ENCODE assay signal across 9 cellular contexts in genomic region chr4:138223191-138223910, GRCh38. TPM values are rescaled to one million over a fixed set of nuclear protein-coding genes. Genes with fewer than 3 reads are reported as not detected.
DNase-seq lines count a peak whose midpoint lies in the region; ATAC-seq and TF ChIP-seq lines count a peak whose summit lies in the region.
"Had no signal": no experiment of that assay in that cellular context is flagged by ENCODE, and none has a peak within 500 bp of the region (broad histone marks: within the 10 kb centered on the region; RNA-seq: fewer than 3 reads in every experiment).

No MANE protein-coding gene starts in this region.

- H3K4me1 Mint-ChIP-seq in activated CD8-positive, alpha-beta memory T cell treated with anti-CD3 and anti-CD28 coated beads, Interleukin-2, amount 10 ng/mL, durations not matched to agents 7 days and 5 days, result no peaks in the 10 kb centered on the region

- DNase-seq in NCI-H2227 treated with DMSO at 0.1 percent for 48 hours (lab: John Stamatoyannopoulos, UW) (peak; percentile 47), dedifferentiated amniotic fluid mesenchymal stem cell (ENCODE audit: extremely low spot score) (no peak), head of caudate nucleus (no peak), brain microvascular endothelial cell (no peak)
- no peak for DNase-seq in activated CD8-positive, alpha-beta memory T cell treated with anti-CD3 and anti-CD28 coated beads, Interleukin-2, amount 10 ng/mL, durations not matched to agents 7 days and 5 days
- DNase-seq: tibial artery had no signal

- no peaks in the 10 kb centered on the region for H3K9me3 ChIP-seq in iPS-20b (ENCODE audit: insufficient read depth, low read depth, low read length)
- H3K9me3 ChIP-seq: tibial artery had no signal

- ATAC-seq in GM19023 (IDR thresholded peaks at IDR 0.05; ENCODE audit: unreplicated experiment) (peak; percentile 59), HG02759 (IDR thresholded peaks at IDR 0.05; ENCODE audit: unreplicated experiment) (peak; percentile 59)
- no peak for ATAC-seq in activated CD8-positive, alpha-beta memory T cell treated with anti-CD3 and anti-CD28 coated beads, Interleukin-2, amount 10 ng/mL, durations not matched to agents 7 days and 5 days

- in situ Hi-C loops in brain microvascular endothelial cell (cut with HindIII; ENCODE audit: low pct_ligation_motif_present, low sequenced_read_pairs), result no loop called here

- peak overlapping the region; percentile 68 for H3K9ac ChIP-seq in iPS-20b (ENCODE audit: low read depth, low read length)

- no peaks in the 10 kb centered on the region for H3K9me3 Mint-ChIP-seq in activated CD8-positive, alpha-beta memory T cell treated with anti-CD3 and anti-CD28 coated beads, Interleukin-2, amount 10 ng/mL, durations not matched to agents 7 days and 5 days (ENCODE audit: low read depth)

- no peak overlapping the region for H3K4me3 Mint-ChIP-seq in activated CD8-positive, alpha-beta memory T cell treated with anti-CD3 and anti-CD28 coated beads, Interleukin-2, amount 10 ng/mL, durations not matched to agents 7 days and 5 days

- no peaks in the 10 kb centered on the region for H3K27me3 Mint-ChIP-seq in activated CD8-positive, alpha-beta memory T cell treated with anti-CD3 and anti-CD28 coated beads, Interleukin-2, amount 10 ng/mL, durations not matched to agents 7 days and 5 days

- H3K36me3 ChIP-seq in iPS-20b (ENCODE audit: insufficient read depth, low read depth, low read length) (peaks cover 16% of the 10 kb centered on the region), brain microvascular endothelial cell (replicated peaks) (no peaks in the 10 kb centered on the region)
- H3K36me3 ChIP-seq: tibial artery had no signal

- TF ChIP-seq CTCF in brain microvascular endothelial cell (IDR thresholded peaks at IDR 0.05; ENCODE audit: low read depth, low read length, missing control alignments), result no peak

- peaks cover 26% of the 10 kb centered on the region for H3K36me3 Mint-ChIP-seq in activated CD8-positive, alpha-beta memory T cell treated with anti-CD3 and anti-CD28 coated beads, Interleukin-2, amount 10 ng/mL, durations not matched to agents 7 days and 5 days

- H3K27ac Mint-ChIP-seq in activated CD8-positive, alpha-beta memory T cell treated with anti-CD3 and anti-CD28 coated beads, Interleukin-2, amount 10 ng/mL, durations not matched to agents 7 days and 5 days, result no peak overlapping the region

- H3K4me1 ChIP-seq in iPS-20b (ENCODE audit: insufficient read depth, low read length), result peaks cover 51% of the 10 kb centered on the region

- intact Hi-C loops in head of caudate nucleus (cut with DNase I), result no loop called here

- peak overlapping the region; percentile 61 for H3K4me3 ChIP-seq in iPS-20b (ENCODE audit: low read length)
- no peak overlapping the region for H3K4me3 ChIP-seq in brain microvascular endothelial cell (ENCODE audit: low read depth, low read length)
- H3K4me3 ChIP-seq: tibial artery had no signal

- peak overlapping the region; percentile 60 for H3K27ac ChIP-seq in iPS-20b (ENCODE audit: low read length)
- H3K27ac ChIP-seq in brain microvascular endothelial cell, result no peak overlapping the region
- H3K27ac ChIP-seq: tibial artery had no signal

- CTCF ChIA-PET in activated CD8-positive, alpha-beta memory T cell treated with anti-CD3 and anti-CD28 coated beads, Interleukin-2, amount 10 ng/mL, durations not matched to agents 7 days and 5 days (lab: Charles Lee), result no interaction called here

- H3K27me3 ChIP-seq in iPS-20b (ENCODE audit: insufficient read depth, low read length), result no peaks in the 10 kb centered on the region
- no peaks in the 10 kb centered on the region for H3K27me3 ChIP-seq in brain microvascular endothelial cell (replicated peaks)
- H3K27me3 ChIP-seq: tibial artery had no signal

RNA-seq across cellular contexts. Expression of gene SLC7A11, which starts 18.8 kb away (rescaled TPM):
- total RNA-seq in activated CD8-positive, alpha-beta memory T cell treated with anti-CD3 and anti-CD28 coated beads, Interleukin-2, amount 10 ng/mL, durations not matched to agents 7 days and 5 days, result 1 to 10 TPM; 5.2 to 6.7 TPM
